In the genomic region with DNA sequence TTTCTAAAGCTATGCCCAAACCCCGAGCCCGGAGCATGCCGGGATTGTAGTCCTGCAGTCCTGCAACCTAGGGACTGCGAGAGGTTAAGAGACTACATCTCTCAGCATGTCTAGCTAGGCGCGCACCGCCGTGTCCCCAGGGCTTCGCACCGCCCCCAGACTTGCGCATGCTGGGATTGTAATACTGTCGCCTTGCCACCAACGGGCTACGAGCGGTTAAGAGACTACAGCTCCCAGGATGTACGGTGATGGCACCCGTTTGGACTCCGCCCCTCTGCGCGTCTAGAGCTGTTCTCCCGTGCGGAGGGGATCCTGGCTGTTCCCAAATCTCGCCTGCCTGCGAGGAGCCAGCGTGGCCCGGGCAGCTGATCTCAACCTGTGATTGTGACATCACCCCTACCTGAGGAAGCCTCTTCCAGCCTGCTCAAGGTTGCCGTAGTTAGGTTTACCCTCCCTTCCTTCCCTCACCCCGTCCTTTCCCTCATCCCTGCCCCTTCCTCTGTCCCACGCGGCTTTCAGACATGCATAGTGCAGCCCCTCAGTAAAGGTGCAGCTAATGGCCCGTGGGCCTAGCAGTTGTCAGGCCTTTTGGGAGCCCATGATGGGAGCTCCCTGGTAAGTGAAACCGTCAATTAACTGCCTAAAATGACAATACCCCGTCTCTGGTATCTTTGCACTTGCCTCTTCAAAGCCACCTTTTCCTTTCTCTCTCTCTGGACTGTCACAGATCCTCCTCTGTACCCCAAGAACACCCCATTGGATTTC, we compare ENCODE assay signal across 8 cellular contexts. TPM values are rescaled to one million over a fixed set of nuclear protein-coding genes. Genes with fewer than 3 reads are reported as not detected.
DNase-seq lines count a peak whose midpoint lies in the region; ATAC-seq and TF ChIP-seq lines count a peak whose summit lies in the region.

No MANE protein-coding gene starts in this region.

- ATAC-seq in GM21515 (IDR thresholded peaks at IDR 0.05; ENCODE audit: unreplicated experiment), result peak; percentile 98
- ATAC-seq in gastrocnemius medialis, result peak; percentile 95

- H3K27ac Mint-ChIP-seq in activated naive CD8-positive, alpha-beta T cell treated with anti-CD3 and anti-CD28 coated beads for 36 hours, result peak overlapping the region; percentile 94

- peaks cover 12% of the 10 kb centered on the region for H3K36me3 Mint-ChIP-seq in activated naive CD8-positive, alpha-beta T cell treated with anti-CD3 and anti-CD28 coated beads for 36 hours

- H3K9me2 ChIP-seq in SK-N-SH, result no peaks in the 10 kb centered on the region

- CTCF ChIA-PET in SK-N-SH (lab: Yijun Ruan, JAX), result interaction anchor here (0.8 to 2.1 kb wide), 4 partner anchors 9 to 150 kb away, joined by 3 to 9 read pairs (median 4); no protein-coding TSS in a partner anchor

- peak overlapping the region; percentile 60 for H3K9ac ChIP-seq in SK-N-SH

- H3K4me1 ChIP-seq in SK-N-SH (ENCODE audit: control insufficient read depth in 1 of 2, insufficient read depth in 2 of 2, low read depth in 1 of 2, low read length in 1 of 2) (peaks cover 0 to 8% of the 10 kb centered on the region in 2 experiments; a peak in 2 of 4 replicates), cardiac muscle cell (ENCODE audit: low read depth) (no peaks in the 10 kb centered on the region), gastrocnemius medialis (peaks cover 0 to 13% of the 10 kb centered on the region in 2 donors)

- intact Hi-C loops in gastrocnemius medialis (cut with DNase I; ENCODE audit: low total_unique reads), result no loop called here

- H3K27me3 ChIP-seq in SK-N-SH (ENCODE audit: insufficient read depth) (no peaks in the 10 kb centered on the region), cardiac muscle cell (no peaks in the 10 kb centered on the region), gastrocnemius medialis (no peaks in the 10 kb centered on the region)

- DNase-seq in DMS53 treated with DMSO at 0.1 percent for 48 hours (lab: John Stamatoyannopoulos, UW; ENCODE audit: unreplicated experiment) (peak; percentile 99), SK-N-SH (peak; percentile 90), cardiac muscle cell (ENCODE audit: low read depth in 1 of 2, low spot score in 1 of 2) (peak; percentile 55 to 97), gastrocnemius medialis (peak; percentile 81 to 92), A172 (ENCODE audit: low spot score) (no peak)
- peak; percentile 90 for DNase-seq in activated naive CD8-positive, alpha-beta T cell treated with anti-CD3 and anti-CD28 coated beads for 36 hours

- peak overlapping the region; percentile 88 for H3K4me3 Mint-ChIP-seq in activated naive CD8-positive, alpha-beta T cell treated with anti-CD3 and anti-CD28 coated beads for 36 hours

- in situ Hi-C loops in gastrocnemius medialis (cut with MboI; ENCODE audit: low sequenced_read_pairs in 4 of 4), result loop anchor here (25.0 kb wide), 6 partner anchors 230 to 605 kb away; a partner anchor contains a TSS

- H3K27ac ChIP-seq in KOPT-K1 (ENCODE audit: low read depth, low read length, poor library complexity, severe bottlenecking) (peak overlapping the region; percentile 69), SK-N-SH (ENCODE audit: low read depth in 2 of 2, low read length in 1 of 2) (peak overlapping the region; percentile 16 to 86; a peak in 3 of 4 replicates), cardiac muscle cell (no peak overlapping the region), gastrocnemius medialis (peak overlapping the region; percentile 79 to 88 (median 84))

- no peaks in the 10 kb centered on the region for H3K27me3 Mint-ChIP-seq in activated naive CD8-positive, alpha-beta T cell treated with anti-CD3 and anti-CD28 coated beads for 36 hours

- H4K20me1 ChIP-seq in SK-N-SH (ENCODE audit: insufficient read depth), result no peaks in the 10 kb centered on the region

- H3K9me3 ChIP-seq in KOPT-K1 (ENCODE audit: insufficient read depth, low read length, poor library complexity, severe bottlenecking), result peaks cover 4% of the 10 kb centered on the region
- no peaks in the 10 kb centered on the region for H3K9me3 ChIP-seq in SK-N-SH
- no peaks in the 10 kb centered on the region for H3K9me3 ChIP-seq in cardiac muscle cell (ENCODE audit: low read depth)
- no peaks in the 10 kb centered on the region for H3K9me3 ChIP-seq in gastrocnemius medialis

- peak overlapping the region; percentile 66 to 76 for H3K4me3 ChIP-seq in SK-N-SH (ENCODE audit: low read depth in 2 of 2, low read length in 1 of 2)
- peak overlapping the region; percentile 10 for H3K4me3 ChIP-seq in cardiac muscle cell
- peak overlapping the region; percentile 67 to 74 (median 70) for H3K4me3 ChIP-seq in gastrocnemius medialis

- no peak for TF ChIP-seq EP300 in SK-N-SH (IDR thresholded peaks at IDR 0.05; ENCODE audit: borderline replicate concordance in 1 of 2, low read depth in 1 of 2, low read length in 1 of 2)

- POLR2A ChIA-PET in SK-N-SH (lab: Yijun Ruan, JAX), result interaction anchor here (0.7 to 2.1 kb wide), 7 partner anchors 10 to 382 kb away, joined by 3 to 11 read pairs (median 7); a partner anchor contains a TSS

- peak; percentile 8 to 33 for TF ChIP-seq POLR2A in gastrocnemius medialis (IDR thresholded peaks at IDR 0.05)

- no peak for TF ChIP-seq CTCF in SK-N-SH (IDR thresholded peaks at IDR 0.05)
- TF ChIP-seq CTCF in cardiac muscle cell (IDR thresholded peaks at IDR 0.05; ENCODE audit: low read depth, low read length), result no peak
- TF ChIP-seq CTCF in gastrocnemius medialis (IDR thresholded peaks at IDR 0.05 in 4 of 5, conservative IDR thresholded peaks at IDR 0.05 in 1 of 5), result peak in 2 of 5 experiments; percentile 17 to 24

- no peaks in the 10 kb centered on the region for H3K36me3 ChIP-seq in KOPT-K1 (ENCODE audit: insufficient read depth, low read length)
- no peaks in the 10 kb centered on the region for H3K36me3 ChIP-seq in SK-N-SH (replicated peaks in 1 of 2; ENCODE audit: control insufficient read depth in 1 of 2, insufficient read depth in 2 of 2, low read length in 1 of 2)
- H3K36me3 ChIP-seq in cardiac muscle cell, result no peaks in the 10 kb centered on the region
- H3K36me3 ChIP-seq in gastrocnemius medialis, result no peaks in the 10 kb centered on the region

- peaks cover 4% of the 10 kb centered on the region for H3K9me3 Mint-ChIP-seq in activated naive CD8-positive, alpha-beta T cell treated with anti-CD3 and anti-CD28 coated beads for 36 hours

- peaks cover 12% of the 10 kb centered on the region for H3F3A ChIP-seq in SK-N-SH (replicated peaks; ENCODE audit: insufficient read depth)

- peaks cover 21% of the 10 kb centered on the region for H3K4me1 Mint-ChIP-seq in activated naive CD8-positive, alpha-beta T cell treated with anti-CD3 and anti-CD28 coated beads for 36 hours

- peak overlapping the region; percentile 83 for H3K4me2 ChIP-seq in SK-N-SH

- no peak for TF ChIP-seq RAD21 in SK-N-SH (IDR thresholded peaks at IDR 0.05; ENCODE audit: low read length)

- no peaks in the 10 kb centered on the region for H3K79me2 ChIP-seq in SK-N-SH (ENCODE audit: insufficient read depth)

- peak overlapping the region; percentile 99 for H2AFZ ChIP-seq in SK-N-SH (ENCODE audit: low read depth)

- WGBS in SK-N-SH (ENCODE audit: low lambda C conversion rate), result 5% methylated on average over 33 of the region's 33 CpGs

TF ChIP-seq in SK-N-SH, 30 proteins besides CTCF, POLR2A, EP300 and RAD21 (continues in another document):
- TF ChIP-seq FOXJ3 (CRISPR knock-in tag; IDR thresholded peaks at IDR 0.05) (0 out of 2 replicates have a peak, but pooled peaks have one; percentile 22), JUND (IDR thresholded peaks at IDR 0.05) (no peak), SIN3A (IDR thresholded peaks at IDR 0.05; ENCODE audit: borderline replicate concordance, low read depth, low read length) (peak; percentile 31; the same call in 1 of the 2 replicates), TEAD4 (IDR thresholded peaks at IDR 0.05; ENCODE audit: borderline replicate concordance, insufficient read depth) (no peak), NRF1 (IDR thresholded peaks at IDR 0.05; ENCODE audit: low read depth, low read length) (peak; percentile 91), FOXM1 (IDR thresholded peaks at IDR 0.05; ENCODE audit: low read depth) (no peak), TAF1 (IDR thresholded peaks at IDR 0.05; ENCODE audit: borderline replicate concordance, low read depth, low read length) (peak; percentile 46), ELF1 (IDR thresholded peaks at IDR 0.05) (no peak; the same call in 1 of the 2 replicates), MXI1 (IDR thresholded peaks at IDR 0.05; ENCODE audit: low read depth, low read length) (peak; percentile 92)
- TF ChIP-seq, protein P1, sequence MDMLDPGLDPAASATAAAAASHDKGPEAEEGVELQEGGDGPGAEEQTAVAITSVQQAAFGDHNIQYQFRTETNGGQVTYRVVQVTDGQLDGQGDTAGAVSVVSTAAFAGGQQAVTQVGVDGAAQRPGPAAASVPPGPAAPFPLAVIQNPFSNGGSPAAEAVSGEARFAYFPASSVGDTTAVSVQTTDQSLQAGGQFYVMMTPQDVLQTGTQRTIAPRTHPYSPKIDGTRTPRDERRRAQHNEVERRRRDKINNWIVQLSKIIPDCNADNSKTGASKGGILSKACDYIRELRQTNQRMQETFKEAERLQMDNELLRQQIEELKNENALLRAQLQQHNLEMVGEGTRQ (IDR thresholded peaks at IDR 0.05; ENCODE audit: borderline replicate concordance, low read depth, low read length), result no peak
- TF ChIP-seq, protein P2, sequence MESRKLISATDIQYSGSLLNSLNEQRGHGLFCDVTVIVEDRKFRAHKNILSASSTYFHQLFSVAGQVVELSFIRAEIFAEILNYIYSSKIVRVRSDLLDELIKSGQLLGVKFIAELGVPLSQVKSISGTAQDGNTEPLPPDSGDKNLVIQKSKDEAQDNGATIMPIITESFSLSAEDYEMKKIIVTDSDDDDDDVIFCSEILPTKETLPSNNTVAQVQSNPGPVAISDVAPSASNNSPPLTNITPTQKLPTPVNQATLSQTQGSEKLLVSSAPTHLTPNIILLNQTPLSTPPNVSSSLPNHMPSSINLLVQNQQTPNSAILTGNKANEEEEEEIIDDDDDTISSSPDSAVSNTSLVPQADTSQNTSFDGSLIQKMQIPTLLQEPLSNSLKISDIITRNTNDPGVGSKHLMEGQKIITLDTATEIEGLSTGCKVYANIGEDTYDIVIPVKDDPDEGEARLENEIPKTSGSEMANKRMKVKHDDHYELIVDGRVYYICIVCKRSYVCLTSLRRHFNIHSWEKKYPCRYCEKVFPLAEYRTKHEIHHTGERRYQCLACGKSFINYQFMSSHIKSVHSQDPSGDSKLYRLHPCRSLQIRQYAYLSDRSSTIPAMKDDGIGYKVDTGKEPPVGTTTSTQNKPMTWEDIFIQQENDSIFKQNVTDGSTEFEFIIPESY (IDR thresholded peaks at IDR 0.05; ENCODE audit: borderline replicate concordance, low read depth), result 0 out of 2 replicates have a peak, but pooled peaks have one; percentile 48

RNA-seq across cellular contexts. Expression of a gene that starts 6.3 kb away (rescaled TPM):
- polyA plus RNA-seq in SK-N-SH (2012; rRNA removed) (4.0 and 7.3 TPM in 2 replicates), cardiac muscle cell (1.1 and 2.0 TPM in 2 replicates)
- 3.1 and 3.6 TPM in 2 replicates for polyA plus RNA-seq in SK-N-SH (2012; cell fraction: cytosol; rRNA removed)
- polyA plus RNA-seq in SK-N-SH (2012; cell fraction: nucleus; rRNA removed), result 17.1 and 29.0 TPM in 2 replicates
- total RNA-seq in activated naive CD8-positive, alpha-beta T cell treated with anti-CD3 and anti-CD28 coated beads for 36 hours, result 10 to 100 TPM; 21.8 to 24.6 TPM
- total RNA-seq in cardiac muscle cell (0.54 and 3.8 TPM in 2 replicates), gastrocnemius medialis (1 to 10 TPM; 2.2 to 7.8 (median 2.7) TPM)
- total RNA-seq in A172 (2014; rRNA removed; shearing (Covaris generic)), result 1.1 and 3.5 TPM in 2 replicates

Comparison
In these comparisons a context has a peak if more than half of its experiments do, and no peak if none do; other contexts are left out.
1. H3K4me3 ChIP-seq: peak in every context shown above with its lines; median percentile 71 in SK-N-SH; 70 in gastrocnemius medialis; 10 in cardiac muscle cell.